Comparison of ENCODE assay signal across 9 cellular contexts in the genomic region with DNA sequence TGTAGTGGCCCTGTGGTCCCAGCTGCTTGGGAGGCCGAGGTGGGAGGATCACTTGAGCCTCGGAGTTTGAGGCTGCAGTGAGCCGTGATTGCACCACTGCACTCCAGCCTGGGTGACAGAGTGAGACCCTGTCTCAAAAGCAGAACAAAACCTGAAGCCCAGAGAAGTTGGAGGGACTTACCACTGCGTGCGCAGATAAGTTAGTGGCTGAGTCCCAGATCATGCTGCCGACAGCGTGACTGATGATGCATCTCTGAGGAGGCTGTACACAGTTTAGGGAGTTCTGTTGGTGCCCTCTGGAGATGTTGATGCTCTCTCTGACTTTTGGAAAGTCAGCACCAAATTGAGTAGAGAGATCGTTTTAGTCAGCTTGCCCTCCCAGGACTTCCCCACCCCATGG.
"Had no signal": no experiment of that assay in that cellular context is flagged by ENCODE, and none has a peak within 500 bp of the region (broad histone marks: within the 10 kb centered on the region; RNA-seq: fewer than 3 reads in every experiment).

No MANE protein-coding gene starts in this region.

- H2AFZ ChIP-seq: GM23248 had no signal

- H3K4me3 ChIP-seq: GM23248, HAP-1, K562 had no signal

- ATAC-seq: HCT116, K562 had no signal

- H3K4me1 ChIP-seq: HAP-1 had no signal

- H3K27ac ChIP-seq: GM23248 had no signal

- DNase-seq: GM23248, GOT3, H7, HFFc6, IMR-90 had no signal

- FAIRE-seq: HTR-8/SVneo, K562 had no signal

- H3K9me3 ChIP-seq: HAP-1 had no signal

- H3K36me3 ChIP-seq: HAP-1 had no signal
